13 cellular contexts compared by ENCODE assay signal in the genomic region with DNA sequence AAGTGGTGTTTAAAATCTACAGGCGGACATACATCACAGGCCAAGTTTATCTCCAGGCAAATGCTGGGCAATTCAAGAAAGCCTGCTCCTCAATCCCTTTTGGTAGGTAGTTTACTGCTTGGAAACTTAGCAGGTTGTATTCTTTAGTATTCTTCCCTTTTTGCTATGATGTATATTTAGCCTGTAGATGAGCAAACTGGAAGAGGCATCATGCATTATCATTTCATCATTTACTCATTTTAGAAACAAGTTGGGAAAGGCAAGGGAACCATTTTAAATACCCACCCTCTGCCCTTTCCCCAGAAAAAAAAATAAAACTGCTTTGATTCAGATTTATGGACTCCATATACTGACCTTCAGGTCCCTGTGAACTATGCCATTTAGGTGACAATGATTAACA.
DNase-seq lines count a peak whose midpoint lies in the region; ATAC-seq and TF ChIP-seq lines count a peak whose summit lies in the region.
"Had no signal": no experiment of that assay in that cellular context is flagged by ENCODE, and none has a peak within 500 bp of the region (broad histone marks: within the 10 kb centered on the region; RNA-seq: fewer than 3 reads in every experiment).

No MANE protein-coding gene starts in this region.

- CTCF ChIA-PET in MCF 10A (lab: Yijun Ruan, JAX), result interaction anchor here (0.6 to 2.3 kb wide), 38 partner anchors 8 to 837 kb away, joined by 3 to 20 read pairs (median 4); no protein-coding TSS in a partner anchor
- CTCF ChIA-PET in activated B cell treated with CpG ODN at 0.5 μM for 24 hours (lab: Charles Lee), result interaction anchor here (0.6 to 2.2 kb wide), 33 partner anchors 7 to 402 kb away, joined by 3 to 41 read pairs (median 4); no protein-coding TSS in a partner anchor

- H3K9me3 ChIP-seq in breast epithelium (no peaks in the 10 kb centered on the region), tibial nerve (no peaks in the 10 kb centered on the region), neural progenitor cell (ENCODE audit: low read depth) (no peaks in the 10 kb centered on the region)
- H3K9me3 ChIP-seq: tibial artery had no signal

- no peak overlapping the region for H2AFZ ChIP-seq in neural progenitor cell (replicated peaks)
- H2AFZ ChIP-seq: PC-9 had no signal

- TF ChIP-seq CTCF in breast epithelium (IDR thresholded peaks at IDR 0.05) (no peak), MCF 10A (IDR thresholded peaks at IDR 0.05; ENCODE audit: unreplicated experiment) (no peak), activated B cell treated with CpG ODN at 0.5 μM for 24 hours (IDR thresholded peaks at IDR 0.05) (no peak), tibial nerve (IDR thresholded peaks at IDR 0.05) (no peak), neural progenitor cell (IDR thresholded peaks at IDR 0.05) (no peak)

- no peaks in the 10 kb centered on the region for H3K79me2 ChIP-seq in neural progenitor cell (ENCODE audit: low read depth)

- no peak overlapping the region for H3K9ac ChIP-seq in neural progenitor cell

- no peaks in the 10 kb centered on the region for H3K4me1 ChIP-seq in breast epithelium
- peaks cover 0 to 16% (median 2%) of the 10 kb centered on the region in 4 donors for H3K4me1 ChIP-seq in tibial nerve
- no peaks in the 10 kb centered on the region for H3K4me1 ChIP-seq in neural progenitor cell

- intact Hi-C loops in breast epithelium (cut with DNase I; ENCODE audit: low total_unique reads), result no loop called here
- intact Hi-C loops in MCF 10A (cut with micrococcal nuclease), result loop anchor here (5.0 to 10.0 kb wide), 2 partner anchors 126 to 136 kb away; no protein-coding TSS in a partner anchor
- intact Hi-C loops in activated B cell treated with CpG ODN at 0.5 μM for 24 hours (cut with micrococcal nuclease), result loop anchor here (1.0 to 10.0 kb wide), 5 partner anchors 154 to 524 kb away; no protein-coding TSS in a partner anchor
- intact Hi-C loops in left colon (cut with DNase I, micrococcal nuclease), result loop anchor here in 1 of 2 donors (5.0 kb wide), 1 partner anchor 214 kb away; a partner anchor contains a TSS

- ATAC-seq in activated B cell treated with CpG ODN at 0.5 μM for 24 hours (ENCODE audit: low read depth), result no peak
- ATAC-seq in left colon, result peak; percentile 44
- no peak for ATAC-seq in HG02798 (IDR thresholded peaks at IDR 0.05; ENCODE audit: poor library complexity, unreplicated experiment)

- H3K4me2 ChIP-seq in neural progenitor cell, result no peak overlapping the region
- H3K4me2 ChIP-seq: PC-9 had no signal

- TF ChIP-seq POLR2A in breast epithelium (IDR thresholded peaks at IDR 0.05) (no peak), tibial nerve (IDR thresholded peaks at IDR 0.05) (no peak)

- no peaks in the 10 kb centered on the region for H3F3A ChIP-seq in neural progenitor cell (ENCODE audit: low read depth)

- H3K4me3 Mint-ChIP-seq in MCF 10A (ENCODE audit: unreplicated experiment), result no peak overlapping the region
- no peak overlapping the region for H3K4me3 Mint-ChIP-seq in activated B cell treated with CpG ODN at 0.5 μM for 24 hours
- no peak overlapping the region for H3K4me3 Mint-ChIP-seq in neural progenitor cell
- H3K4me3 Mint-ChIP-seq: activated T-cell treated with anti-CD3 and anti-CD28 coated beads, Interleukin-2, amount 50 U/mL, for 4 hours; CD14-positive monocyte had no signal

- TF ChIP-seq EP300 in tibial nerve (IDR thresholded peaks at IDR 0.05), result no peak

- no peaks in the 10 kb centered on the region for H3K27me3 ChIP-seq in breast epithelium
- no peaks in the 10 kb centered on the region for H3K27me3 ChIP-seq in tibial nerve
- no peaks in the 10 kb centered on the region for H3K27me3 ChIP-seq in neural progenitor cell
- H3K27me3 ChIP-seq: foreskin keratinocyte, tibial artery had no signal

- no peak overlapping the region for H3K4me3 ChIP-seq in breast epithelium
- no peak overlapping the region for H3K4me3 ChIP-seq in tibial nerve
- H3K4me3 ChIP-seq in neural progenitor cell, result no peak overlapping the region
- H3K4me3 ChIP-seq: PC-9, tibial artery had no signal

- no TSS peak for BruUV-seq in MCF 10A (replicated peaks; lab: Mats Ljungman, UMichigan)

- H3K27ac Mint-ChIP-seq in MCF 10A (ENCODE audit: low read depth, unreplicated experiment) (no peak overlapping the region), activated B cell treated with CpG ODN at 0.5 μM for 24 hours (peak overlapping the region; percentile 69), neural progenitor cell (no peak overlapping the region)
- H3K27ac Mint-ChIP-seq: CD14-positive monocyte had no signal

- H3K27ac ChIP-seq in breast epithelium (peak overlapping the region; percentile 56 to 75), tibial nerve (peak overlapping the region; percentile 46 to 74 (median 69)), neural progenitor cell (no peak overlapping the region)
- H3K27ac ChIP-seq: foreskin keratinocyte, PC-9 had no signal

- no peaks in the 10 kb centered on the region for H3K27me3 Mint-ChIP-seq in MCF 10A (ENCODE audit: insufficient read depth, unreplicated experiment)
- no peaks in the 10 kb centered on the region for H3K27me3 Mint-ChIP-seq in activated B cell treated with CpG ODN at 0.5 μM for 24 hours
- no peaks in the 10 kb centered on the region for H3K27me3 Mint-ChIP-seq in neural progenitor cell (ENCODE audit: insufficient read depth, low read depth)

- peaks cover 7% of the 10 kb centered on the region for H3K36me3 Mint-ChIP-seq in MCF 10A (ENCODE audit: insufficient read depth, unreplicated experiment)
- H3K36me3 Mint-ChIP-seq in activated B cell treated with CpG ODN at 0.5 μM for 24 hours (ENCODE audit: low read depth), result peaks cover 30% of the 10 kb centered on the region
- H3K36me3 Mint-ChIP-seq in neural progenitor cell, result peaks cover 5% of the 10 kb centered on the region

- no peaks in the 10 kb centered on the region for H4K20me1 ChIP-seq in neural progenitor cell (ENCODE audit: low read depth)

- H3K36me3 ChIP-seq in breast epithelium, result no peaks in the 10 kb centered on the region
- peaks cover 0 to 9% (median 0%) of the 10 kb centered on the region in 3 donors for H3K36me3 ChIP-seq in tibial nerve
- no peaks in the 10 kb centered on the region for H3K36me3 ChIP-seq in neural progenitor cell
- H3K36me3 ChIP-seq: tibial artery had no signal

- WGBS in tibial nerve, 2 donors, result 90 to 92% methylated on average over 1 of the region's 1 CpG

- no peaks in the 10 kb centered on the region for H3K9me3 Mint-ChIP-seq in MCF 10A (ENCODE audit: unreplicated experiment)
- H3K9me3 Mint-ChIP-seq in activated B cell treated with CpG ODN at 0.5 μM for 24 hours, result no peaks in the 10 kb centered on the region
- H3K9me3 Mint-ChIP-seq in neural progenitor cell, result no peaks in the 10 kb centered on the region
- H3K9me3 Mint-ChIP-seq: activated T-cell treated with anti-CD3 and anti-CD28 coated beads, Interleukin-2, amount 50 U/mL, for 4 hours; CD14-positive monocyte had no signal

- no peak for DNase-seq in breast epithelium (ENCODE audit: low spot score in 2 of 2)
- DNase-seq in MCF 10A (ENCODE audit: unreplicated experiment), result no peak
- DNase-seq in activated B cell treated with CpG ODN at 0.5 μM for 24 hours, result no peak
- no peak for DNase-seq in left colon
- DNase-seq in tibial nerve (ENCODE audit: low spot score in 2 of 2), result no peak
- DNase-seq in putamen (ENCODE audit: low spot score), result no peak
- no peak for DNase-seq in neural progenitor cell (ENCODE audit: low spot score)
- DNase-seq: activated T-cell treated with anti-CD3 and anti-CD28 coated beads, Interleukin-2, amount 50 U/mL, for 4 hours; tibial artery had no signal

- H3K4me1 Mint-ChIP-seq in MCF 10A (ENCODE audit: insufficient read depth, unreplicated experiment), result peaks cover 8% of the 10 kb centered on the region
- H3K4me1 Mint-ChIP-seq in activated B cell treated with CpG ODN at 0.5 μM for 24 hours, result peaks cover 23% of the 10 kb centered on the region
- peaks cover 4% of the 10 kb centered on the region for H3K4me1 Mint-ChIP-seq in neural progenitor cell
- H3K4me1 Mint-ChIP-seq: CD14-positive monocyte had no signal

- POLR2A ChIA-PET in MCF 10A (lab: Yijun Ruan, JAX), result interaction anchor here (0.7 to 1.5 kb wide), 6 partner anchors 80 to 830 kb away, joined by 3 to 17 read pairs (median 4); no protein-coding TSS in a partner anchor
- POLR2A ChIA-PET in activated B cell treated with CpG ODN at 0.5 μM for 24 hours (lab: Charles Lee), result interaction anchor here (1.0 to 3.1 kb wide), 10 partner anchors 13 to 289 kb away, joined by 3 to 86 read pairs (median 6); a partner anchor contains a TSS
